ENCODE assay signal across 8 cellular contexts in the genomic region with DNA sequence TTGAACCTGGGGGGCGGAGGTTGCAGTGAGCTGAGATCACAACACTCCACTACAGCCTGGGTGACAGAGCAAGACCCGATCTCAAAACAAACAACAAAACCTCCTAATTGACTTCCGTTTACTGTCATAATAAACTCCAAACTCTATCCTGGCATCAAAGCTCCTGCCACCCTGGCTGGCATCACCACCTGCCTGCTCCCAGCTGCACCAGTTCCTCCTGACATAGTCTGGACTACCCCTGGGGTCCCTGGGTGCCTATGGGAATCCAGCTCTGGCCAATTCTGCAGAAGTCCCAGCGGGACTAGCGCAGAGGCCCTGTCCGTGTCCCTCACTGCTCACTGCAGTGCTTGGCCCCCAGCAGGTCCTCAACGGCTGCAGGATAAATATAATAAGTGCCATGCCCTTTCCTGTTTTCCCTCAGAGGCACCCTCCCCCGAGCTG. TPM values are rescaled to one million over a fixed set of nuclear protein-coding genes. Genes with fewer than 3 reads are reported as not detected.
DNase-seq lines count a peak whose midpoint lies in the region; ATAC-seq and TF ChIP-seq lines count a peak whose summit lies in the region.

No MANE protein-coding gene starts in this region.

- WGBS in esophagus muscularis mucosa = 16% methylated on average over 8 of the region's 8 CpGs
- 7 to 24% methylated on average over 8 of the region's 8 CpGs for WGBS in sigmoid colon, 2 donors

- peaks cover 26% of the 10 kb centered on the region for H3K79me2 ChIP-seq in PC-9 (ENCODE audit: low read depth)

- no peaks in the 10 kb centered on the region for H3K27me3 ChIP-seq in PC-9 (ENCODE audit: insufficient read depth, low read depth)
- H3K27me3 ChIP-seq in esophagus muscularis mucosa = no peaks in the 10 kb centered on the region
- no peaks in the 10 kb centered on the region for H3K27me3 ChIP-seq in sigmoid colon

- H3K4me2 ChIP-seq in PC-9 = peak overlapping the region; percentile 94

- TF ChIP-seq CTCF in PC-9 (conservative IDR thresholded peaks at IDR 0.05) (no peak), esophagus muscularis mucosa (IDR thresholded peaks at IDR 0.05) (no peak), sigmoid colon (IDR thresholded peaks at IDR 0.05) (no peak)

- H3K36me3 ChIP-seq in PC-9 (ENCODE audit: low read depth) (no peaks in the 10 kb centered on the region), esophagus muscularis mucosa (peaks cover 0 to 40% (median 21%) of the 10 kb centered on the region in 4 donors), sigmoid colon (peaks cover 5 to 35% (median 10%) of the 10 kb centered on the region in 4 donors)

- ATAC-seq in GM18907 (IDR thresholded peaks at IDR 0.05; ENCODE audit: unreplicated experiment) (peak; percentile 3), HG02970 (IDR thresholded peaks at IDR 0.05; ENCODE audit: low FRiP score, unreplicated experiment) (no peak)

- H3K4me3 ChIP-seq in PC-9 (peak overlapping the region; percentile 88), esophagus muscularis mucosa (peak overlapping the region; percentile 74 to 92 (median 88)), sigmoid colon (peak overlapping the region; percentile 87 to 95 (median 92))

- no peaks in the 10 kb centered on the region for H3K9me2 ChIP-seq in PC-9 (ENCODE audit: insufficient read depth)

- POLR2A ChIA-PET in PC-9 (lab: Charles Lee; ENCODE audit: unreplicated experiment) = interaction anchor here (0.7 to 1.0 kb wide), 2 partner anchors 43 to 108 kb away, joined by 6 read pairs; a partner anchor contains a TSS

- peaks cover 24% of the 10 kb centered on the region; the same call in 1 of the 2 replicates for H3F3A ChIP-seq in PC-9 (ENCODE audit: insufficient read depth, low read depth)

- TF ChIP-seq POLR2A in esophagus muscularis mucosa (IDR thresholded peaks at IDR 0.05; ENCODE audit: low read depth) = no peak
- peak in 1 of 2 donors; percentile 40 for TF ChIP-seq POLR2A in sigmoid colon (IDR thresholded peaks at IDR 0.05)

- TSS peak; percentile 55 for BruUV-seq in PC-9 (replicated peaks; lab: Mats Ljungman, UMichigan)

- intact Hi-C loops in PC-9 (cut with micrococcal nuclease; ENCODE audit: unreplicated experiment) (loop anchor here (2.0 to 10.0 kb wide), 3 partner anchors 14 to 558 kb away; a partner anchor contains a TSS), esophagus muscularis mucosa (cut with DNase I) (no loop called here), sigmoid colon (cut with DNase I) (loop anchor here (2.0 kb wide), 1 partner anchor 20 kb away; a partner anchor contains a TSS)

- DNase-seq in PC-9 (no peak), esophagus muscularis mucosa (ENCODE audit: extremely low spot score) (no peak), sigmoid colon (no peak), D341Med (ENCODE audit: low spot score) (no peak)
- DNase-seq in activated CD4-positive, CD25-positive, alpha-beta regulatory T cell (lab: John Stamatoyannopoulos, UW) = no peak
- no peak for DNase-seq in activated CD4-positive, alpha-beta T cell treated with anti-CD3 and anti-CD28 coated beads, Interleukin-2, amount 50 U/mL, for 1 hour

- H3K9me3 ChIP-seq in PC-9 (ENCODE audit: insufficient read depth, low read depth) (no peaks in the 10 kb centered on the region), esophagus muscularis mucosa (no peaks in the 10 kb centered on the region), sigmoid colon (no peaks in the 10 kb centered on the region)

- no peaks in the 10 kb centered on the region for H4K20me1 ChIP-seq in PC-9 (ENCODE audit: insufficient read depth)

- TF ChIP-seq EP300 in esophagus muscularis mucosa (IDR thresholded peaks at IDR 0.05) = no peak
- no peak for TF ChIP-seq EP300 in sigmoid colon (IDR thresholded peaks at IDR 0.05)

- H3K4me1 ChIP-seq in PC-9 (replicated peaks; ENCODE audit: insufficient read depth) = peaks cover 35% of the 10 kb centered on the region
- H3K4me1 ChIP-seq in esophagus muscularis mucosa = peaks cover 56 to 68% (median 62%) of the 10 kb centered on the region in 4 donors
- H3K4me1 ChIP-seq in sigmoid colon = peaks cover 0 to 40% (median 30%) of the 10 kb centered on the region in 4 donors

- H2AFZ ChIP-seq in PC-9 = peak overlapping the region; percentile 82

- H3K27ac ChIP-seq in PC-9 (no peak overlapping the region), esophagus muscularis mucosa (replicated peaks in 1 of 4) (peak overlapping the region; percentile 79 to 81 (median 80)), sigmoid colon (peak overlapping the region; percentile 79 to 84 (median 82))

- CTCF ChIA-PET in PC-9 (lab: Charles Lee) = interaction anchor here (0.6 kb wide), 1 partner anchor 18 kb away, joined by 3 read pairs; no protein-coding TSS in a partner anchor

RNA-seq across cellular contexts. Expression of a gene that starts 0.7 kb away (rescaled TPM):
- total RNA-seq in PC-9 (2021) (47.3 and 66.6 TPM in 2 replicates), esophagus muscularis mucosa (10 to 100 TPM; 11.8 to 25.2 (median 18.9) TPM), sigmoid colon (10 to 100 TPM; 18.4 to 33.8 (median 25.6) TPM)
- polyA plus RNA-seq in sigmoid colon = 10 to 100 TPM; 20.4 to 44.5 (median 35.6) TPM

RNA-seq across cellular contexts. Expression of a gene that starts 0.9 kb away (rescaled TPM):
- total RNA-seq in PC-9 (2021) (166 and 170 TPM in 2 replicates), esophagus muscularis mucosa (10 to 100 TPM; 41.3 to 71.7 (median 52.0) TPM), sigmoid colon (10 to 100 TPM; 25.0 to 80.9 (median 36.9) TPM)
- polyA plus RNA-seq in sigmoid colon = 10 to 100 TPM; 16.9 to 58.4 (median 31.2) TPM

RNA-seq across cellular contexts. Expression of a gene that starts 20.2 kb away (rescaled TPM):
- total RNA-seq in PC-9 (2021) = 104 and 144 TPM in 2 replicates
- total RNA-seq in esophagus muscularis mucosa = 100 to 1,000 TPM in 2 of 4 donors, 10 to 100 TPM in 2; 45.3 to 130 (median 88.3) TPM
- total RNA-seq in sigmoid colon = 10 to 100 TPM; 23.5 to 57.9 (median 29.5) TPM
- 100 to 1,000 TPM in 1 of 3 donors, 10 to 100 TPM in 2; 46.7 to 105 (median 65.4) TPM for polyA plus RNA-seq in sigmoid colon

RNA-seq across cellular contexts. Expression of a gene that starts 27.3 kb away (rescaled TPM):
- total RNA-seq in PC-9 (2021) = 4.0 and 8.1 TPM in 2 replicates
- not detected for total RNA-seq in esophagus muscularis mucosa
- total RNA-seq in sigmoid colon = not detected
- under 1 TPM in 1 of 3 donors, not detected in 2; 0.71 TPM for polyA plus RNA-seq in sigmoid colon

RNA-seq across cellular contexts. Expression of a gene that starts 37.3 kb away (rescaled TPM):
- total RNA-seq in PC-9 (2021) (68.4 and 72.5 TPM in 2 replicates), esophagus muscularis mucosa (10 to 100 TPM; 23.3 to 46.5 (median 34.9) TPM), sigmoid colon (10 to 100 TPM; 12.8 to 27.2 (median 17.7) TPM)
- polyA plus RNA-seq in sigmoid colon = 10 to 100 TPM; 20.3 to 57.0 (median 21.0) TPM
